12 cellular contexts compared by ENCODE assay signal in the genomic region with DNA sequence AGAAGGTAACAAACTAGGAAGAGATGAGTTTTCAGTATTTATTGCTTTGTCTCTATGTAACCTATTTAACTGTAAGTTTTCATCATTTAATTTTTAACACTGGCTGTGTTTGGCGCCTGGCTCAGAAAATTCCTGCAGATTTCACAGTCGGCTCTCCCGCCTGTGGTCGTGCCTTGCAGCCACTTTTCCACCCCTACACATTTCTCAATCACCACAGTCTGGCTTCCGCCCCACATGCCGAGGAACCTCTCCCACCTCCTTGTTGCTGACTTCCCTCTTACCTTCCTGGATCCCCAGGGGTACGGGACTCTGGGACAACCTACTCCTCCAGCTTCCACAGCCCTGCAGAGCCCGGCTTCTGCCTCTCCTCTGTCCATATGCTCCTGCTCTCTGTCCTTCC. TPM values are rescaled to one million over a fixed set of nuclear protein-coding genes. Genes with fewer than 3 reads are reported as not detected.
DNase-seq lines count a peak whose midpoint lies in the region; ATAC-seq and TF ChIP-seq lines count a peak whose summit lies in the region.
"Had no signal": no experiment of that assay in that cellular context is flagged by ENCODE, and none has a peak within 500 bp of the region (broad histone marks: within the 10 kb centered on the region; RNA-seq: fewer than 3 reads in every experiment).

No MANE protein-coding gene starts in this region.

- H3K4me1 Mint-ChIP-seq in Caco-2 (ENCODE audit: low read depth, unreplicated experiment) (peaks cover 38% of the 10 kb centered on the region), brain (peaks cover 49% of the 10 kb centered on the region), neural progenitor cell (peaks cover 17% of the 10 kb centered on the region)

- peak overlapping the region; percentile 53; the same call in 1 of the 2 replicates for H3K4me2 ChIP-seq in MM.1S (ENCODE audit: low read depth, low read length)
- H3K4me2 ChIP-seq in neural progenitor cell, result no peak overlapping the region

- no peak for ATAC-seq in GM21423 (IDR thresholded peaks at IDR 0.05; ENCODE audit: unreplicated experiment)

- H3F3A ChIP-seq in MM.1S (ENCODE audit: insufficient read depth, low read length) (no peaks in the 10 kb centered on the region), neural progenitor cell (ENCODE audit: low read depth) (no peaks in the 10 kb centered on the region)

- H3K9me3 ChIP-seq in Caco-2, result no peaks in the 10 kb centered on the region
- H3K9me3 ChIP-seq in MM.1S (replicated peaks; ENCODE audit: insufficient read depth, low read length), result no peaks in the 10 kb centered on the region
- no peaks in the 10 kb centered on the region for H3K9me3 ChIP-seq in neural progenitor cell (ENCODE audit: low read depth)
- H3K9me3 ChIP-seq: uterus had no signal

- H3K4me3 Mint-ChIP-seq in Caco-2 (ENCODE audit: unreplicated experiment), result no peak overlapping the region
- no peak overlapping the region for H3K4me3 Mint-ChIP-seq in brain
- no peak overlapping the region for H3K4me3 Mint-ChIP-seq in neural progenitor cell

- H3K27me3 ChIP-seq in Caco-2 (replicated peaks; ENCODE audit: control insufficient read depth, insufficient read depth, low read length) (no peaks in the 10 kb centered on the region), MM.1S (replicated peaks; ENCODE audit: insufficient read depth, low read length) (no peaks in the 10 kb centered on the region), neural progenitor cell (no peaks in the 10 kb centered on the region)
- H3K27me3 ChIP-seq: uterus had no signal

- no peaks in the 10 kb centered on the region for H3K36me3 ChIP-seq in Caco-2 (ENCODE audit: control insufficient read depth, insufficient read depth, low read length)
- H3K36me3 ChIP-seq in MM.1S (replicated peaks; ENCODE audit: insufficient read depth, low read length), result no peaks in the 10 kb centered on the region
- no peaks in the 10 kb centered on the region for H3K36me3 ChIP-seq in neural progenitor cell
- H3K36me3 ChIP-seq: uterus had no signal

- no peaks in the 10 kb centered on the region for H3K27me3 Mint-ChIP-seq in Caco-2 (ENCODE audit: insufficient read depth, unreplicated experiment)
- H3K27me3 Mint-ChIP-seq in brain, result peaks cover 4% of the 10 kb centered on the region
- H3K27me3 Mint-ChIP-seq in neural progenitor cell (ENCODE audit: insufficient read depth, low read depth), result no peaks in the 10 kb centered on the region

- H3K9me3 Mint-ChIP-seq in Caco-2 (ENCODE audit: unreplicated experiment) (no peaks in the 10 kb centered on the region), brain (peaks cover 0 to 16% (median 0%) of the 10 kb centered on the region in 5 experiments), neural progenitor cell (peaks cover 3% of the 10 kb centered on the region)

- H2AFZ ChIP-seq in MM.1S (ENCODE audit: low read length), result no peak overlapping the region
- H2AFZ ChIP-seq in neural progenitor cell (replicated peaks), result no peak overlapping the region

- H3K4me3 ChIP-seq in Caco-2 (ENCODE audit: low read depth, low read length) (no peak overlapping the region), MM.1S (ENCODE audit: low read length) (no peak overlapping the region), neural progenitor cell (no peak overlapping the region)
- H3K4me3 ChIP-seq: uterus had no signal

- no peaks in the 10 kb centered on the region for H3K79me2 ChIP-seq in MM.1S (ENCODE audit: low read length)
- no peaks in the 10 kb centered on the region for H3K79me2 ChIP-seq in neural progenitor cell (ENCODE audit: low read depth)

- TF ChIP-seq CTCF in Caco-2 (IDR thresholded peaks at IDR 0.05; ENCODE audit: insufficient read depth in 1 of 2, low read depth in 1 of 2, low read length in 1 of 2, severe bottlenecking in 1 of 2, unreplicated experiment in 1 of 2) (no peak), MM.1S (IDR thresholded peaks at IDR 0.05; ENCODE audit: low read length) (no peak), brain (conservative IDR thresholded peaks at IDR 0.05) (no peak), neural progenitor cell (IDR thresholded peaks at IDR 0.05) (no peak)

- BruUV-seq in Caco-2 (replicated peaks; lab: Mats Ljungman, UMichigan), result no TSS peak

- H3K27ac Mint-ChIP-seq in Caco-2 (ENCODE audit: unreplicated experiment), result peak overlapping the region; percentile 2
- peak overlapping the region in 3 of 5 experiments; percentile 1 to 29 (median 1) for H3K27ac Mint-ChIP-seq in brain
- peak overlapping the region; percentile 12 for H3K27ac Mint-ChIP-seq in neural progenitor cell

- intact Hi-C loops in Caco-2 (cut with micrococcal nuclease; ENCODE audit: unreplicated experiment), result no loop called here

- H3K36me3 Mint-ChIP-seq in Caco-2 (ENCODE audit: insufficient read depth, unreplicated experiment) (no peaks in the 10 kb centered on the region), brain (no peaks in the 10 kb centered on the region), neural progenitor cell (no peaks in the 10 kb centered on the region)

- H3K4me1 ChIP-seq in Caco-2, result peaks cover 17% of the 10 kb centered on the region
- H3K4me1 ChIP-seq in MM.1S (ENCODE audit: low read length), result peaks cover 5% of the 10 kb centered on the region; the same call in 1 of the 2 replicates
- H3K4me1 ChIP-seq in neural progenitor cell, result no peaks in the 10 kb centered on the region
- H3K4me1 ChIP-seq: uterus had no signal

- POLR2A ChIA-PET in Caco-2 (lab: Charles Lee), result no interaction called here

- H3K9ac ChIP-seq in MM.1S (ENCODE audit: low read length) (no peak overlapping the region; the same call in 1 of the 2 replicates), neural progenitor cell (no peak overlapping the region)

- no peaks in the 10 kb centered on the region for H4K20me1 ChIP-seq in MM.1S (ENCODE audit: insufficient read depth, low read length)
- H4K20me1 ChIP-seq in neural progenitor cell (ENCODE audit: low read depth), result no peaks in the 10 kb centered on the region

- CTCF ChIA-PET in Caco-2 (lab: Charles Lee), result no interaction called here

- no peak overlapping the region for H3K27ac ChIP-seq in MM.1S (ENCODE audit: low read length)
- H3K27ac ChIP-seq in neural progenitor cell, result no peak overlapping the region
- H3K27ac ChIP-seq: uterus had no signal

- H3K9me2 ChIP-seq in MM.1S (replicated peaks; ENCODE audit: insufficient read depth, low read length), result no peaks in the 10 kb centered on the region

- DNase-seq in Caco-2 (no peak), MM.1S (no peak), neural progenitor cell (ENCODE audit: low spot score) (no peak), NCI-H2227 treated with DMSO at 0.1 percent for 48 hours (lab: John Stamatoyannopoulos, UW) (no peak), amygdala (lab: John Stamatoyannopoulos, UW) (no peak)
- DNase-seq: DMS 273 treated with DMSO at 0.1 percent for 48 hours, mesendoderm, NCI-H1694 treated with DMSO at 0.1 percent for 48 hours, retina, uterus had no signal

RNA-seq across cellular contexts. Expression of gene MGAT4A, which starts 41.6 kb away (rescaled TPM):
- total RNA-seq in Caco-2 (2022), result 63.7 and 72.3 TPM in 2 replicates
- 8.3 TPM for polyA plus RNA-seq in brain (ENCODE audit: insufficient read depth, low read depth, low replicate concordance)
- total RNA-seq in neural progenitor cell (ENCODE audit: low replicate concordance), result 6.1 and 8.0 TPM in 2 replicates
